ENCODE assay signal across 10 cellular contexts in the genomic region with DNA sequence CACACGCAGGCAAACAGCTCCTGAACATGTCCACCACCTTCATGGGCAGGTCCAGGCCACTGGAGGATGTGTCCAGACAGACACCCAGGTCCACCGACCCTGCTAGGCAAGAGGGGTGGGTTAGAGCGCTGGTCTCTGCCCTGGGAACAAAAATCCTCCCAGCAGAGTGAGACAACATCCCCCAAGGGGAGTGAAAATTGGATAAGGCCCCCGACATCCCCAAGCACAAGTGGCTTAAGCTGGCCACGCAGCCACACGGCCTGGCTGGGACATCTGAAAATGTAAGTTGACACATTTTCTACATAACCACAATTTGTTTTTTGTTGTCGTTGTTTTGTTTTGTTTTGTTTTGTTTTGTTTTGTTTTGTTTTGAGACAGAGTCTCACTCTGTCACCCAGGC. TPM values are rescaled to one million over a fixed set of nuclear protein-coding genes. Genes with fewer than 3 reads are reported as not detected.
"Had no signal": no experiment of that assay in that cellular context is flagged by ENCODE, and none has a peak within 500 bp of the region (broad histone marks: within the 10 kb centered on the region; RNA-seq: fewer than 3 reads in every experiment).

No MANE protein-coding gene starts in this region.

RNA-seq across cellular contexts. Expression of gene DEFB108B, which starts 30.1 kb away (rescaled TPM):
- total RNA-seq: OCI-LY7, PC-3, PC-9, Peyer's patch, Right ventricle myocardium inferior, Right ventricle myocardium superior, RPMI7951, SJCRH30, SJSA1, SK-MEL-5 had no signal
